Comparison of ENCODE assay signal across 10 cellular contexts in genomic region chr3:153749070-153749610, GRCh38.
"Had no signal": no experiment of that assay in that cellular context is flagged by ENCODE, and none has a peak within 500 bp of the region (broad histone marks: within the 10 kb centered on the region; RNA-seq: fewer than 3 reads in every experiment).

No MANE protein-coding gene starts in this region.

- H3K27me3 ChIP-seq: body of pancreas, tibial artery, vagina had no signal

- H3K4me2 ChIP-seq: smooth muscle cell had no signal

- H3K9me3 ChIP-seq: body of pancreas, tibial artery, vagina had no signal

- DNase-seq: activated CD4-positive, alpha-beta T cell treated with anti-CD3 and anti-CD28 coated beads for 4 hours; activated naive CD4-positive, alpha-beta T cell treated with Interleukin-2 at 50 U/mL for 16 hours; body of pancreas; cerebellar nuclear complex; left cardiac atrium; natural killer cell; posterior cingulate gyrus; tibial artery had no signal

- H3K4me3 ChIP-seq: body of pancreas, smooth muscle cell, tibial artery, vagina had no signal

- H3K36me3 ChIP-seq: tibial artery, vagina had no signal

- ATAC-seq: body of pancreas, left cardiac atrium, natural killer cell had no signal

- H3K4me1 ChIP-seq: body of pancreas, vagina had no signal

- H3K27ac ChIP-seq: body of pancreas, tibial artery, vagina had no signal
